ENCODE assay signal across 13 cellular contexts in genomic region chr2:135792401-135793152, GRCh38. TPM values are rescaled to one million over a fixed set of nuclear protein-coding genes. Genes with fewer than 3 reads are reported as not detected.
DNase-seq lines count a peak whose midpoint lies in the region; ATAC-seq, FAIRE-seq and TF ChIP-seq lines count a peak whose summit lies in the region.
"Had no signal": no experiment of that assay in that cellular context is flagged by ENCODE, and none has a peak within 500 bp of the region (broad histone marks: within the 10 kb centered on the region; RNA-seq: fewer than 3 reads in every experiment).

No MANE protein-coding gene starts in this region.

- no peak overlapping the region for H3K14ac ChIP-seq in H9 (ENCODE audit: insufficient read depth, low read length)

- H3K4me1 Mint-ChIP-seq in CD14-positive monocyte (peaks cover 19% of the 10 kb centered on the region), H9 (peaks cover 10 to 15% of the 10 kb centered on the region in 2 experiments)

- POLR2A ChIA-PET in HepG2 (lab: Yijun Ruan, JAX) = no interaction called here

- CTCF ChIA-PET in HepG2 (lab: Yijun Ruan, JAX; ENCODE audit: low intra/inter-chr PET ratio, low total read pairs) = no interaction called here

- H3K27ac Mint-ChIP-seq in CD14-positive monocyte (no peak overlapping the region), H9 (peak overlapping the region in 1 of 3 experiments; percentile 24; a peak in 1 of 7 replicates)
- H3K27ac Mint-ChIP-seq: B cell had no signal

- no peak overlapping the region for H4K8ac ChIP-seq in H9 (replicated peaks; ENCODE audit: insufficient read length, low read depth, low read length)

- H3K23me2 ChIP-seq in H9 (ENCODE audit: insufficient read length, low read depth, low read length, poor library complexity, severe bottlenecking) = no peaks in the 10 kb centered on the region

- intact Hi-C loops in HepG2 (cut with micrococcal nuclease; ENCODE audit: unreplicated experiment) = no loop called here
- intact Hi-C loops in CD14-positive monocyte (cut with micrococcal nuclease) = no loop called here

- H2BK15ac ChIP-seq in H9 (ENCODE audit: low read depth, low read length) = no peak overlapping the region

- H3K9ac ChIP-seq in OCI-LY1 (ENCODE audit: low read length) (no peak overlapping the region), HepG2 (ENCODE audit: insufficient read depth, low read depth, low read length) (no peak overlapping the region), H9 (ENCODE audit: extremely low read depth, insufficient read length, low read length) (no peak overlapping the region)

- ATAC-seq in GM19463 (IDR thresholded peaks at IDR 0.05; ENCODE audit: unreplicated experiment) = peak; percentile 61
- ATAC-seq in HepG2 = peak; percentile 4; the same call in 1 of the 3 replicates
- ATAC-seq in GM19328 (IDR thresholded peaks at IDR 0.05; ENCODE audit: unreplicated experiment) = no peak
- no peak for ATAC-seq in HG02938 (IDR thresholded peaks at IDR 0.05; ENCODE audit: unreplicated experiment)

- TF ChIP-seq CTCF in OCI-LY1 (IDR thresholded peaks at IDR 0.05; ENCODE audit: low read length) (no peak), HepG2 (CRISPR knock-in tag; IDR thresholded peaks at IDR 0.05) (no peak), CD14-positive monocyte (IDR thresholded peaks at IDR 0.05) (no peak), H9 (conservative IDR thresholded peaks at IDR 0.05) (no peak; the same call in 2 of the 3 replicates)

- TF ChIP-seq EP300 in HepG2 (IDR thresholded peaks at IDR 0.05; ENCODE audit: low read depth in 2 of 2, low read length in 2 of 2) = no peak
- TF ChIP-seq EP300 in HepG2 (CRISPR knock-in tag; IDR thresholded peaks at IDR 0.05; ENCODE audit: borderline replicate concordance) = no peak

- no peak for TF ChIP-seq POLR2A in HepG2 (IDR thresholded peaks at IDR 0.05; ENCODE audit: insufficient read depth in 1 of 2, low read depth in 2 of 2, low read length in 2 of 2)

- H3K9me3 Mint-ChIP-seq in CD14-positive monocyte = no peaks in the 10 kb centered on the region
- H3K9me3 Mint-ChIP-seq in H9 = no peaks in the 10 kb centered on the region
- H3K9me3 Mint-ChIP-seq: nephron progenitor cell; T-helper 2 cell treated with Interferon-gamma antibody and Interleukin-4, amounts not matched to agents 5 μg/mL and 100 μg/mL, for 36 hours had no signal

- H2BK120ac ChIP-seq in H9 (ENCODE audit: low read depth, low read length, poor library complexity, severe bottlenecking) = no peak overlapping the region

- no peaks in the 10 kb centered on the region for H3K36me3 Mint-ChIP-seq in CD14-positive monocyte
- no peaks in the 10 kb centered on the region for H3K36me3 Mint-ChIP-seq in H9 (ENCODE audit: insufficient read depth in 1 of 3, low read depth in 3 of 3)

- H3K79me2 ChIP-seq in OCI-LY1 (ENCODE audit: insufficient read depth, low read length) = no peaks in the 10 kb centered on the region
- no peaks in the 10 kb centered on the region for H3K79me2 ChIP-seq in HepG2 (ENCODE audit: insufficient read depth, low read length)
- no peaks in the 10 kb centered on the region for H3K79me2 ChIP-seq in H9 (ENCODE audit: insufficient read depth, low read length)

- H2AFZ ChIP-seq in OCI-LY1 (ENCODE audit: low read length) (no peak overlapping the region), HepG2 (ENCODE audit: low read length) (no peak overlapping the region), H9 (ENCODE audit: low read length) (no peak overlapping the region)

- H3K4me2 ChIP-seq in OCI-LY1 (ENCODE audit: low read length) (no peak overlapping the region), HepG2 (ENCODE audit: low read depth, low read length) (no peak overlapping the region), H9 (ENCODE audit: insufficient read depth, insufficient read length, low read length) (no peak overlapping the region)

- H3K4ac ChIP-seq in H9 (ENCODE audit: low read depth, low read length) = no peak overlapping the region

- no peaks in the 10 kb centered on the region for H3K36me3 ChIP-seq in OCI-LY1 (ENCODE audit: insufficient read depth, low read length)
- no peaks in the 10 kb centered on the region for H3K36me3 ChIP-seq in HepG2 (replicated peaks in 1 of 2; ENCODE audit: control insufficient read depth in 1 of 2, insufficient read depth in 2 of 2, low read length in 2 of 2)

- H3K4me1 ChIP-seq in OCI-LY1 (ENCODE audit: insufficient read depth, low read length, severe bottlenecking) (peaks cover 36% of the 10 kb centered on the region), HepG2 (ENCODE audit: insufficient read depth, low read length) (no peaks in the 10 kb centered on the region), H9 (ENCODE audit: insufficient read depth, low read length) (no peaks in the 10 kb centered on the region)

- H2AK5ac ChIP-seq in H9 (ENCODE audit: insufficient read length, low read length) = no peak overlapping the region

- H2BK5ac ChIP-seq in H9 (ENCODE audit: insufficient read length, low read length) = no peak overlapping the region

- no peak overlapping the region for H2BK12ac ChIP-seq in H9 (ENCODE audit: insufficient read length, low read depth, low read length)

- H3K9me2 ChIP-seq in OCI-LY1 (ENCODE audit: low read depth, low read length) = no peaks in the 10 kb centered on the region

- no peak overlapping the region for H3K23ac ChIP-seq in H9 (ENCODE audit: insufficient read length, low read depth, low read length)

- FAIRE-seq in HepG2 (lab: Jason Lieb, UNC) = no peak
- FAIRE-seq: H54, RCC 7860 had no signal

- H3T11ph ChIP-seq in H9 (ENCODE audit: low read length) = no peak overlapping the region

- in situ Hi-C loops in HepG2 (cut with HindIII; ENCODE audit: extremely low pct_ligation_motif_present, low pct_unique_long_range_greater_than_20kb) = loop anchor here (10.0 kb wide), 1 partner anchor 798 kb away; no protein-coding TSS in a partner anchor

- H3K27ac ChIP-seq in OCI-LY1 (ENCODE audit: low read depth, low read length, poor library complexity, severe bottlenecking) (peak overlapping the region; percentile 60), HepG2 (ENCODE audit: extremely low read length, insufficient read depth, low read length) (no peak overlapping the region), H9 (ENCODE audit: insufficient read length, low read depth, low read length) (no peak overlapping the region)

- no peak for TF ChIP-seq RAD21 in HepG2 (CRISPR knock-in tag; IDR thresholded peaks at IDR 0.05)

- H3K79me1 ChIP-seq in H9 (ENCODE audit: insufficient read depth, low read depth, low read length, poor library complexity, severe bottlenecking) = no peaks in the 10 kb centered on the region

- no peaks in the 10 kb centered on the region for H4K20me1 ChIP-seq in OCI-LY1 (ENCODE audit: insufficient read depth, low read length)
- H4K20me1 ChIP-seq in HepG2 (ENCODE audit: insufficient read depth, low read length) = no peaks in the 10 kb centered on the region
- no peaks in the 10 kb centered on the region for H4K20me1 ChIP-seq in H9 (ENCODE audit: control insufficient read depth, insufficient read depth, insufficient read length)

- BruUV-seq in HepG2 (replicated peaks; lab: Mats Ljungman, UMichigan) = no TSS peak

- H3K56ac ChIP-seq in H9 (ENCODE audit: insufficient read length, low read depth, low read length) = no peak overlapping the region

- H3K9me3 ChIP-seq in OCI-LY1 (ENCODE audit: low read length) = no peaks in the 10 kb centered on the region
- no peaks in the 10 kb centered on the region for H3K9me3 ChIP-seq in HepG2 (ENCODE audit: low read length)
- no peaks in the 10 kb centered on the region for H3K9me3 ChIP-seq in H9 (ENCODE audit: control insufficient read depth, low read depth, low read length)

- H3K4me3 ChIP-seq in OCI-LY1 (ENCODE audit: low read depth, low read length, poor library complexity, severe bottlenecking) (no peak overlapping the region), HepG2 (replicated peaks in 1 of 3; ENCODE audit: insufficient read depth in 1 of 3, low read depth in 2 of 3, low read length in 3 of 3) (no peak overlapping the region)

- no peak overlapping the region for H4K5ac ChIP-seq in H9 (ENCODE audit: insufficient read length, low read depth, low read length)

- 49% methylated on average over 6 of the region's 7 CpGs for WGBS in HepG2 (ENCODE audit: low lambda C conversion rate)
- no CpG with 5 or more reads among the region's 7 CpGs for WGBS in H9 (ENCODE audit: extremely low coverage, insufficient read length, low lambda C conversion rate)

- H3K27me3 ChIP-seq in OCI-LY1 (ENCODE audit: insufficient read depth, low read length) = no peaks in the 10 kb centered on the region
- H3K27me3 ChIP-seq in HepG2 (ENCODE audit: control insufficient read depth in 1 of 2, insufficient read depth in 2 of 2, low read length in 2 of 2) = no peaks in the 10 kb centered on the region
- no peaks in the 10 kb centered on the region for H3K27me3 ChIP-seq in H9 (ENCODE audit: insufficient read depth, low read length)

- H3K4me3 Mint-ChIP-seq in CD14-positive monocyte (no peak overlapping the region), H9 (no peak overlapping the region)
- H3K4me3 Mint-ChIP-seq: B cell; nephron progenitor cell; T-helper 2 cell treated with Interferon-gamma antibody and Interleukin-4, amounts not matched to agents 5 μg/mL and 100 μg/mL, for 36 hours had no signal

- H2BK20ac ChIP-seq in H9 (ENCODE audit: low read depth, low read length, poor library complexity, severe bottlenecking) = no peak overlapping the region

- H3K27me3 Mint-ChIP-seq in CD14-positive monocyte (ENCODE audit: low read depth in 3 of 3) (peaks cover 3 to 9% (median 9%) of the 10 kb centered on the region in 3 donors), H9 (ENCODE audit: low read depth) (peaks cover 2% of the 10 kb centered on the region)
- H3K27me3 Mint-ChIP-seq: B cell had no signal

- DNase-seq in GF-D8 (lab: John Stamatoyannopoulos, UW) (peak; percentile 37), HepG2 (ENCODE audit: low spot score) (no peak), CD14-positive monocyte (ENCODE audit: low spot score) (no peak), H9 (no peak)
- DNase-seq: nephron progenitor cell had no signal

- H4K91ac ChIP-seq in H9 (ENCODE audit: insufficient read length, low read depth, low read length) = no peak overlapping the region

- H3F3A ChIP-seq in OCI-LY1 (ENCODE audit: insufficient read depth, low read length) = no peaks in the 10 kb centered on the region

- H3K18ac ChIP-seq in H9 (ENCODE audit: insufficient read length, low read depth, low read length) = no peak overlapping the region

RNA-seq across cellular contexts. Expression of gene LCT, which starts 44.4 kb away (rescaled TPM):
- total RNA-seq in HepG2 (2016; rRNA removed; fragmentation: Illumina TruSeq; extraction: Trizol) (not detected in 2 replicates), H9 (2021) (0.04 TPM in 2 replicates)
- total RNA-seq in HepG2 (2016; cell fraction: cytosol; rRNA removed; fragmentation: Illumina TruSeq; extraction: Trizol; ENCODE audit: low read depth) = not detected in 2 replicates
- not detected in 2 replicates for total RNA-seq in HepG2 (2016; cell fraction: insoluble cytoplasmic fraction; rRNA removed; fragmentation: Illumina TruSeq; extraction: Trizol)
- not detected in 2 replicates for total RNA-seq in HepG2 (2016; cell fraction: membrane; rRNA removed; fragmentation: Illumina TruSeq; extraction: Trizol)
- total RNA-seq in HepG2 (2016; cell fraction: nucleus; rRNA removed; fragmentation: Illumina TruSeq; extraction: Trizol) = not detected in 2 replicates
- polyA plus RNA-seq in HepG2 (2011; rRNA removed) (not detected in 2 replicates), CD14-positive monocyte (not detected)
- not detected in 2 replicates for polyA plus RNA-seq in HepG2 (2011; cell fraction: cytosol; rRNA removed)
- polyA plus RNA-seq in HepG2 (2011; cell fraction: nucleus; rRNA removed) = not detected in 2 replicates
- polyA plus RNA-seq in HepG2 (2012) = not detected in 2 replicates
- polyA plus RNA-seq in HepG2 (2016; cell fraction: cytosol; fragmentation: Illumina TruSeq; extraction: Trizol; ENCODE audit: low read depth) = not detected in 2 replicates
- not detected in 2 replicates for polyA plus RNA-seq in HepG2 (2016; cell fraction: insoluble cytoplasmic fraction; fragmentation: Illumina TruSeq; extraction: Trizol; ENCODE audit: low read depth)
- polyA plus RNA-seq in HepG2 (2016; cell fraction: membrane; fragmentation: Illumina TruSeq; extraction: Trizol; ENCODE audit: low read depth) = not detected in 2 replicates
- not detected in 2 replicates for polyA plus RNA-seq in HepG2 (2016; cell fraction: nucleus; fragmentation: Illumina TruSeq; extraction: Trizol; ENCODE audit: insufficient read depth, low read depth)
- 0.08 and 0.12 TPM in 2 replicates for polyA minus RNA-seq in HepG2 (2011; rRNA and poly(A)+ RNA removed; ENCODE audit: low replicate concordance)
- not detected in 2 replicates for polyA minus RNA-seq in HepG2 (2011; cell fraction: cytosol; rRNA and poly(A)+ RNA removed)
- polyA minus RNA-seq in HepG2 (2011; cell fraction: nucleus; rRNA and poly(A)+ RNA removed) = 0.12 TPM in 1 of 2 replicates, not detected in the other

RNA-seq across cellular contexts. Expression of gene UBXN4, which starts 50.9 kb away (rescaled TPM):
- total RNA-seq in HepG2 (2016; rRNA removed; fragmentation: Illumina TruSeq; extraction: Trizol) = 74.2 and 75.1 TPM in 2 replicates
- total RNA-seq in HepG2 (2016; cell fraction: cytosol; rRNA removed; fragmentation: Illumina TruSeq; extraction: Trizol; ENCODE audit: low read depth) = 40.4 and 45.3 TPM in 2 replicates
- total RNA-seq in HepG2 (2016; cell fraction: insoluble cytoplasmic fraction; rRNA removed; fragmentation: Illumina TruSeq; extraction: Trizol) = 70.5 and 71.1 TPM in 2 replicates
- total RNA-seq in HepG2 (2016; cell fraction: membrane; rRNA removed; fragmentation: Illumina TruSeq; extraction: Trizol) = 29.8 and 34.0 TPM in 2 replicates
- 141 and 154 TPM in 2 replicates for total RNA-seq in HepG2 (2016; cell fraction: nucleus; rRNA removed; fragmentation: Illumina TruSeq; extraction: Trizol)
- 85.3 and 104 TPM in 2 replicates for polyA plus RNA-seq in HepG2 (2011; rRNA removed)
- 22.4 and 39.6 TPM in 2 replicates for polyA plus RNA-seq in HepG2 (2011; cell fraction: cytosol; rRNA removed)
- polyA plus RNA-seq in HepG2 (2011; cell fraction: nucleus; rRNA removed) = 94.4 and 115 TPM in 2 replicates
- 80.1 and 83.5 TPM in 2 replicates for polyA plus RNA-seq in HepG2 (2012)
- polyA plus RNA-seq in HepG2 (2016; cell fraction: cytosol; fragmentation: Illumina TruSeq; extraction: Trizol; ENCODE audit: low read depth) = 3.6 and 4.1 TPM in 2 replicates
- polyA plus RNA-seq in HepG2 (2016; cell fraction: insoluble cytoplasmic fraction; fragmentation: Illumina TruSeq; extraction: Trizol; ENCODE audit: low read depth) = 91.1 and 96.1 TPM in 2 replicates
- polyA plus RNA-seq in HepG2 (2016; cell fraction: membrane; fragmentation: Illumina TruSeq; extraction: Trizol; ENCODE audit: low read depth) = 11.3 and 13.5 TPM in 2 replicates
- 269 and 273 TPM in 2 replicates for polyA plus RNA-seq in HepG2 (2016; cell fraction: nucleus; fragmentation: Illumina TruSeq; extraction: Trizol; ENCODE audit: insufficient read depth, low read depth)
- polyA minus RNA-seq in HepG2 (2011; rRNA and poly(A)+ RNA removed; ENCODE audit: low replicate concordance) = 22.1 and 48.2 TPM in 2 replicates
- polyA minus RNA-seq in HepG2 (2011; cell fraction: cytosol; rRNA and poly(A)+ RNA removed) = 52.9 and 56.1 TPM in 2 replicates
- polyA minus RNA-seq in HepG2 (2011; cell fraction: nucleus; rRNA and poly(A)+ RNA removed) = 189 and 224 TPM in 2 replicates
- 100 to 1,000 TPM in 1 of 2 donors, 10 to 100 TPM in 1; 74.2 to 107 TPM for polyA plus RNA-seq in CD14-positive monocyte
- total RNA-seq in H9 (2021) = 65.4 and 71.2 TPM in 2 replicates

Comparison
In these comparisons a context has a peak if more than half of its experiments do, and no peak if none do; other contexts are left out.
1. ATAC-seq: peak in GM19463 (single experiment) and HepG2 (single experiment); none in GM19328 (single experiment) and HG02938 (single experiment).